10 cellular contexts compared by ENCODE assay signal in genomic region chr6:100633096-100633766, GRCh38.
DNase-seq lines count a peak whose midpoint lies in the region; ATAC-seq and TF ChIP-seq lines count a peak whose summit lies in the region.
"Had no signal": no experiment of that assay in that cellular context is flagged by ENCODE, and none has a peak within 500 bp of the region (broad histone marks: within the 10 kb centered on the region; RNA-seq: fewer than 3 reads in every experiment).

No MANE protein-coding gene starts in this region.

- TF ChIP-seq CTCF in Panc1 (IDR thresholded peaks at IDR 0.05), result no peak
- TF ChIP-seq CTCF in fibroblast of lung (conservative IDR thresholded peaks at IDR 0.05 in 1 of 2, IDR thresholded peaks at IDR 0.05 in 1 of 2; ENCODE audit: low read depth in 1 of 2, low read length in 2 of 2), result no peak

- no peak overlapping the region for H3K9ac ChIP-seq in fibroblast of lung (ENCODE audit: insufficient read depth, low read length)

- no peaks in the 10 kb centered on the region for H3K79me2 ChIP-seq in fibroblast of lung (ENCODE audit: control insufficient read depth, insufficient read depth, low read length)

- H3K9me3 ChIP-seq in Panc1 (ENCODE audit: control insufficient read depth, insufficient read depth, low read depth, low read length) (no peaks in the 10 kb centered on the region), fibroblast of lung (ENCODE audit: control insufficient read depth, insufficient read depth, low read depth, low read length) (no peaks in the 10 kb centered on the region)

- no TSS peak for BruUV-seq in Panc1 (replicated peaks; lab: Mats Ljungman, UMichigan)

- no peaks in the 10 kb centered on the region for H3K27me3 ChIP-seq in Panc1 (ENCODE audit: control insufficient read depth, insufficient read depth, low read length)
- no peaks in the 10 kb centered on the region for H3K27me3 ChIP-seq in fibroblast of lung (ENCODE audit: control insufficient read depth, insufficient read depth, low read length)

- no peaks in the 10 kb centered on the region for H4K20me1 ChIP-seq in fibroblast of lung (ENCODE audit: control insufficient read depth, extremely low read depth, insufficient read depth, low read length)

- H2AFZ ChIP-seq in fibroblast of lung (ENCODE audit: low read length), result no peak overlapping the region

- intact Hi-C loops in Panc1 (cut with micrococcal nuclease; ENCODE audit: unreplicated experiment), result no loop called here

- H3K4me3 ChIP-seq in Panc1 (ENCODE audit: low read depth in 2 of 2, low read length in 2 of 2), result no peak overlapping the region
- no peak overlapping the region for H3K4me3 ChIP-seq in fibroblast of lung (replicated peaks in 1 of 4; ENCODE audit: control extremely low read depth in 1 of 4, insufficient read depth in 1 of 4, low read depth in 3 of 4, low read length in 4 of 4)

- no peak overlapping the region for H3K27ac ChIP-seq in Panc1 (ENCODE audit: low read length)
- peak overlapping the region; percentile 66 for H3K27ac ChIP-seq in fibroblast of lung (ENCODE audit: insufficient read depth, low read length)

- CTCF ChIA-PET in Panc1 (lab: Charles Lee), result no interaction called here

- no peak overlapping the region for H3K4me2 ChIP-seq in fibroblast of lung (ENCODE audit: extremely low read depth, insufficient read depth, low read length)

- H3K36me3 ChIP-seq in Panc1 (ENCODE audit: control insufficient read depth, insufficient read depth, low read length) (no peaks in the 10 kb centered on the region; the same call in 1 of the 2 replicates), fibroblast of lung (ENCODE audit: control insufficient read depth, insufficient read depth, low read length) (no peaks in the 10 kb centered on the region)

- DNase-seq in GM03348 (ENCODE audit: low spot score), result peak; percentile 41
- DNase-seq in Panc1 (ENCODE audit: low read depth, low spot score), result peak; percentile 15
- peak; percentile 63 to 87 for DNase-seq in fibroblast of lung (ENCODE audit: low read depth in 2 of 2)
- DNase-seq in pons (ENCODE audit: low spot score), result peak; percentile 92
- DNase-seq in stimulated activated CD4-positive, alpha-beta T cell treated with anti-CD3 and anti-CD28 coated beads, Interleukin-4, amount 100 ng/mL, for 24 hours, result no peak
- no peak for DNase-seq in activated CD8-positive, alpha-beta memory T cell treated with anti-CD3 and anti-CD28 coated beads, Interleukin-2, amount 50 U/mL, for 48 hours
- no peak for DNase-seq in stimulated activated naive CD4-positive, alpha-beta T cell (lab: John Stamatoyannopoulos, UW)
- DNase-seq: left cardiac atrium, NCI-H187 had no signal

- 0 out of 2 replicates have a peak, but pooled peaks have one; percentile 51 for ATAC-seq in Panc1
- no peak for ATAC-seq in HG03135 (IDR thresholded peaks at IDR 0.05; ENCODE audit: unreplicated experiment)

- no peaks in the 10 kb centered on the region for H3K4me1 ChIP-seq in Panc1 (ENCODE audit: control insufficient read depth, insufficient read depth, low read length)
- no peaks in the 10 kb centered on the region for H3K4me1 ChIP-seq in fibroblast of lung (ENCODE audit: control insufficient read depth, extremely low read depth, insufficient read depth, low read length)

- POLR2A ChIA-PET in Panc1 (lab: Charles Lee), result no interaction called here

- in situ Hi-C loops in Panc1 (cut with HindIII; ENCODE audit: low pct_unique_long_range_greater_than_20kb, low sequenced_read_pairs), result no loop called here

Comparison
In these comparisons a context has a peak if more than half of its experiments do, and no peak if none do; other contexts are left out.
1. DNase-seq: peak in GM03348 (single experiment), Panc1 (single experiment), fibroblast of lung (2 of 2) and pons (single experiment); none in stimulated activated CD4-positive, alpha-beta T cell treated with anti-CD3 and anti-CD28 coated beads, Interleukin-4, amount 100 ng/mL, for 24 hours (single experiment), activated CD8-positive, alpha-beta memory T cell treated with anti-CD3 and anti-CD28 coated beads, Interleukin-2, amount 50 U/mL, for 48 hours (single experiment) and stimulated activated naive CD4-positive, alpha-beta T cell (0 of 6).